ENCODE assay signal across 25 cellular contexts in the genomic region with DNA sequence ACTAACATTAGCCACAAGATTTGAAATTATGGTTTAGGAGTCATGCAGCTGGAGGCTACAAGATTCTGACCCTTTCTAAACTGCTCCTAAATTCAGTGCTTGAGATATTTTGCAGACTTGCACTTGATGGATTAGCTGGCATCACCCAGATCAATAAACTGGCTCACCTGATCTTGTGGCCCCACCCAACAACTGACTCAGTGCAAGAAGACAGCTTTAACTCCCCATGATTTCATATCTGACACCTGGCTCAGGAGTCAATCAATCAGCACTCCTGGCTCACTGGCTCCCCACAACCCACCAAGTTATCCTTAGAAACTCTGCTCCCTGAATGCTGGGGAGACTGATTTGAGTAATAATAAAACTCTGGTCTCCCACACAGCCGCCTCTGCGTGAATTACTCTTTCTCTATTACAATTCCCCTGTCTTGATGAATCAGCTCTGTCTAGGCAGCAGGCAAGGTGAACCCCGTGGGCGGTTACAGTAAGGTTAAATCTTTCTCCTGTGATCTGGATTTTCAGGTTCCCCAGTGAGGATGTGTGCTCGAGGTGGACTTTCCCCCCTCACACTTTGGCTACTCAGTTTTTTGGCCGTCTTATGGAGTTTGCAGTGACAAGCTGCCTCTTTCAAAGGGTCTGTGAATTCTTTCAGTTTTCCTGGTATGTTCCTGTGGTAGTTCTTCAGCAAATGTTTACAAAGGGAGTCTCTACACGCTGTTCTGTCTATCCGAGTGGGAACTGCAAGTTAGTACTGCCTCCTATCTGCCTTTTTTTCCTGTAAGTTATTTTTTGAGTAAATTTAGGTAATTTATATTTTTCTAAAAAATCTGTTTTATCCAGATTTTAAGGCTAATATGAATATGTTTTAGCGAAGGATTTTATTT.
DNase-seq lines count a peak whose midpoint lies in the region; ATAC-seq, FAIRE-seq and TF ChIP-seq lines count a peak whose summit lies in the region.
"Had no signal": no experiment of that assay in that cellular context is flagged by ENCODE, and none has a peak within 500 bp of the region (broad histone marks: within the 10 kb centered on the region; RNA-seq: fewer than 3 reads in every experiment).

No MANE protein-coding gene starts in this region.

- DNase-seq in ELR (ENCODE audit: low read depth) = peak; percentile 9
- peak; percentile 13 for DNase-seq in cerebellar cortex (ENCODE audit: low spot score)
- DNase-seq in nephron progenitor cell = no peak
- no peak for DNase-seq in GM12892 (ENCODE audit: insufficient read length)
- DNase-seq in coronary artery (ENCODE audit: low spot score) = no peak
- no peak for DNase-seq in NCI-H1417 (lab: John Stamatoyannopoulos, UW)
- DNase-seq: activated B cell treated with CpG ODN at 0.5 μM for 24 hours; activated CD8-positive, alpha-beta memory T cell treated with anti-CD3 and anti-CD28 coated beads for 24 hours; activated T-cell treated with anti-CD3 and anti-CD28 coated beads, Interleukin-2, amount 50 U/mL, for 24 hours; amniotic stem cell; EL; erythroblast; foreskin fibroblast; KBM-7; MV-4-11; naive thymus-derived CD4-positive, alpha-beta T cell; NCI-H1694 treated with DMSO at 0.1 percent for 48 hours; Right ventricle myocardium superior; T1000 had no signal

- H3K36me3 Mint-ChIP-seq in nephron progenitor cell (ENCODE audit: low read depth) = no peaks in the 10 kb centered on the region
- H3K36me3 Mint-ChIP-seq: naive thymus-derived CD4-positive, alpha-beta T cell had no signal

- TF ChIP-seq CTCF in nephron progenitor cell (IDR thresholded peaks at IDR 0.05) (no peak), coronary artery (IDR thresholded peaks at IDR 0.05) (no peak)

- H3K27ac Mint-ChIP-seq in nephron progenitor cell = peak overlapping the region; percentile 15
- H3K27ac Mint-ChIP-seq: activated B cell treated with CpG ODN at 0.5 μM for 24 hours; activated T-cell treated with anti-CD3 and anti-CD28 coated beads, Interleukin-2, amount 50 U/mL, for 24 hours; naive thymus-derived CD4-positive, alpha-beta T cell had no signal

- ATAC-seq in GM21825 (IDR thresholded peaks at IDR 0.05; ENCODE audit: unreplicated experiment) = no peak
- ATAC-seq: naive thymus-derived CD4-positive, alpha-beta T cell had no signal

- peaks cover 8% of the 10 kb centered on the region for H3K4me1 Mint-ChIP-seq in nephron progenitor cell
- H3K4me1 Mint-ChIP-seq: activated B cell treated with CpG ODN at 0.5 μM for 24 hours; naive thymus-derived CD4-positive, alpha-beta T cell had no signal

- FAIRE-seq in GM12892 (lab: Jason Lieb, UNC) = no peak
- FAIRE-seq: GM18507 had no signal

- no peaks in the 10 kb centered on the region for H3K9me3 ChIP-seq in HUES64 (ENCODE audit: insufficient read depth, low read depth, low read length)
- H3K9me3 ChIP-seq: HAP-1, vagina had no signal

- H3K27me3 ChIP-seq in HUES64 (ENCODE audit: insufficient read depth, low read length) = no peaks in the 10 kb centered on the region
- H3K27me3 ChIP-seq: vagina had no signal

- WGBS in HUES64 = 87% methylated on average over 8 of the region's 9 CpGs

- H3K9ac ChIP-seq in HUES64 (ENCODE audit: low read depth, low read length) = no peak overlapping the region

- no peak overlapping the region for H3K4me3 Mint-ChIP-seq in nephron progenitor cell
- H3K4me3 Mint-ChIP-seq: activated B cell treated with CpG ODN at 0.5 μM for 24 hours; activated T-cell treated with anti-CD3 and anti-CD28 coated beads, Interleukin-2, amount 50 U/mL, for 24 hours; naive thymus-derived CD4-positive, alpha-beta T cell had no signal

- H3K27ac ChIP-seq in HUES64 (ENCODE audit: low read depth, low read length) (peak overlapping the region; percentile 29; the same call in 1 of the 2 replicates), coronary artery (no peak overlapping the region)
- H3K27ac ChIP-seq: C4-2B, vagina had no signal

- TF ChIP-seq POLR2A in GM12892 (IDR thresholded peaks at IDR 0.05; ENCODE audit: low read depth, low read length) = no peak

- H3K4me3 ChIP-seq in HUES64 (ENCODE audit: low read length) (no peak overlapping the region), coronary artery (no peak overlapping the region)
- H3K4me3 ChIP-seq: HAP-1, vagina had no signal

- no peaks in the 10 kb centered on the region for H3K36me3 ChIP-seq in HUES64 (ENCODE audit: insufficient read depth, low read length)
- H3K36me3 ChIP-seq: HAP-1, vagina had no signal

- H3K9me3 Mint-ChIP-seq in nephron progenitor cell = no peaks in the 10 kb centered on the region
- H3K9me3 Mint-ChIP-seq: activated B cell treated with CpG ODN at 0.5 μM for 24 hours; activated T-cell treated with anti-CD3 and anti-CD28 coated beads, Interleukin-2, amount 50 U/mL, for 24 hours had no signal

- no peaks in the 10 kb centered on the region for H3K27me3 Mint-ChIP-seq in nephron progenitor cell (ENCODE audit: low read depth, poor library complexity)
- H3K27me3 Mint-ChIP-seq: activated B cell treated with CpG ODN at 0.5 μM for 24 hours; activated T-cell treated with anti-CD3 and anti-CD28 coated beads, Interleukin-2, amount 50 U/mL, for 24 hours; naive thymus-derived CD4-positive, alpha-beta T cell had no signal

- peaks cover 7% of the 10 kb centered on the region; the same call in 1 of the 2 replicates for H3K4me1 ChIP-seq in HUES64 (ENCODE audit: insufficient read depth, low read length)
- H3K4me1 ChIP-seq: HAP-1, vagina had no signal

Comparison
In these comparisons a context has a peak if more than half of its experiments do, and no peak if none do; other contexts are left out.
1. DNase-seq: peak in ELR (single experiment) and cerebellar cortex (single experiment); none in nephron progenitor cell (single experiment), GM12892 (single experiment), coronary artery (single experiment) and NCI-H1417 (0 of 3).